In the genomic region with DNA sequence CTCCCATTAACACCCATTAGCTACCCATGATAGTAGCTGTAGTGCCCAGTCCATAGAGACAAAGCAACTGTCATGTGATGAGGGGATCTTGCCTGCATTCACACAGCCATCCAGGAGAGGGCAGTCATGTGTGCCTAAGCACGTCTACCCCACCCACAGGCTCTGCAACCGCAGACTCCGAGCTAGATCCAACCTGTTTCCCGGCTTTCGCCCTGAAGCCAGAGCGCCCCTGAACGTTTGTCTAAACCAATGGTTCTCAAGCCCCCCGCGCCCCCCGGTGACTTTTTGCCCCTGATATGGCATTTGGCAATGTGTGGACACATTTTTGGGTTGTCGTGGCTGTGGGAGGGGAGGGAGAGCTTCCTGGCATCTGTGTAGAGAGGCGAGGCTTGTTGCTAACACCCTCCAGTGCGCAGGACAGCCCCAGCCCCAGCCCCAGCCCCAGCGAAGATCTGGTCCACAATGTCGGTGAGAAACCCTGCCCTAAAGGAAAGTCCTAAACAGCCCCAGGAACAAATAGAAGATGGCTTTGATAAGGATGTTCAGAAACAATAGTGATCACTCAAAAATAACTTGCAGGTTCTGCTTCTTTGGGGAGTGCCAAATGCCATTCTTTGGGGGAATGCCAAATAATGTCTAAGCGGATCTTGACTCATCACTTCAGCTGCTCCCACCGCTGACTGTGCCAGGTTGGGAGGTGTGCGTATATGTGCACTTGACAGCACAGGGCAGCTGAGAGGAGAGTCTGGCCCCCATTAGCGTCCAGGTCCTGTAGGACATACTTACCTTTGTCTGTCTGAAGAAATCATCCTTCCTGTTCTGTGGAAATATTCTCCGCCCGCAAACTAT, we compare ENCODE assay signal across 8 cellular contexts. TPM values are rescaled to one million over a fixed set of nuclear protein-coding genes. Genes with fewer than 3 reads are reported as not detected.
DNase-seq lines count a peak whose midpoint lies in the region; ATAC-seq and TF ChIP-seq lines count a peak whose summit lies in the region.

No MANE protein-coding gene starts in this region.

- peak; percentile 84 for DNase-seq in GM19240 (ENCODE audit: insufficient read length, low spot score)
- DNase-seq in NCI-H510A (lab: John Stamatoyannopoulos, UW) = peak; percentile 60
- peak; percentile 86 for DNase-seq in activated CD4-positive, alpha-beta T cell treated with anti-CD3 and anti-CD28 coated beads, Interleukin-2, amount 10 ng/mL, durations not matched to agents 7 days and 5 days
- DNase-seq in ecto neural progenitor cell (ENCODE audit: low spot score) = peak; percentile 88
- DNase-seq in lower leg skin (ENCODE audit: low spot score in 2 of 2) = peak; percentile 90 to 96
- peak; percentile 81 for DNase-seq in stimulated activated CD4-positive, alpha-beta T cell treated with anti-CD3 and anti-CD28 coated beads, Interleukin-4, amount 100 ng/mL, for 24 hours

- H3K9me3 Mint-ChIP-seq in activated CD4-positive, alpha-beta T cell treated with anti-CD3 and anti-CD28 coated beads, Interleukin-2, amount 10 ng/mL, durations not matched to agents 7 days and 5 days = no peaks in the 10 kb centered on the region

- H3K36me3 ChIP-seq in BLaER1 = no peaks in the 10 kb centered on the region

- TF ChIP-seq POLR2A in lower leg skin (IDR thresholded peaks at IDR 0.05) = no peak

- peak; percentile 98 for ATAC-seq in HG03442 (IDR thresholded peaks at IDR 0.05; ENCODE audit: unreplicated experiment)

- H3K9ac ChIP-seq in BLaER1 = no peak overlapping the region

- no peaks in the 10 kb centered on the region for H3K36me3 Mint-ChIP-seq in activated CD4-positive, alpha-beta T cell treated with anti-CD3 and anti-CD28 coated beads, Interleukin-2, amount 10 ng/mL, durations not matched to agents 7 days and 5 days (ENCODE audit: low read depth)

- H3K9me3 ChIP-seq in BLaER1 = no peaks in the 10 kb centered on the region

- intact Hi-C loops in lower leg skin (cut with DNase I; ENCODE audit: low total_unique reads) = loop anchor here (5.0 to 10.0 kb wide), 2 partner anchors 70 to 188 kb away; partner anchors contain the start of gene CNN3

- no peaks in the 10 kb centered on the region for H4K20me1 ChIP-seq in BLaER1

- POLR2A ChIA-PET in activated CD4-positive, alpha-beta T cell treated with anti-CD3 and anti-CD28 coated beads, Interleukin-2, amount 10 ng/mL, durations not matched to agents 7 days and 5 days (lab: Charles Lee) = no interaction called here

- H3K4me1 Mint-ChIP-seq in activated CD4-positive, alpha-beta T cell treated with anti-CD3 and anti-CD28 coated beads, Interleukin-2, amount 10 ng/mL, durations not matched to agents 7 days and 5 days = no peaks in the 10 kb centered on the region

- TF ChIP-seq CTCF in lower leg skin (IDR thresholded peaks at IDR 0.05) = peak in 1 of 3 donors; percentile 95

- H3K27ac Mint-ChIP-seq in activated CD4-positive, alpha-beta T cell treated with anti-CD3 and anti-CD28 coated beads, Interleukin-2, amount 10 ng/mL, durations not matched to agents 7 days and 5 days = no peak overlapping the region

- 8 to 10% methylated on average over 19 to 20 of the region's 21 CpGs for WGBS in lower leg skin, 2 donors

- H3K4me3 ChIP-seq in BLaER1 (peak overlapping the region; percentile 51), lower leg skin (ENCODE audit: low read depth, poor library complexity, severe bottlenecking) (no peak overlapping the region)

- H3K27me3 Mint-ChIP-seq in activated CD4-positive, alpha-beta T cell treated with anti-CD3 and anti-CD28 coated beads, Interleukin-2, amount 10 ng/mL, durations not matched to agents 7 days and 5 days = peaks cover 6% of the 10 kb centered on the region

- no peaks in the 10 kb centered on the region for H3K27me3 ChIP-seq in BLaER1

- no peak overlapping the region for H3K4me3 Mint-ChIP-seq in activated CD4-positive, alpha-beta T cell treated with anti-CD3 and anti-CD28 coated beads, Interleukin-2, amount 10 ng/mL, durations not matched to agents 7 days and 5 days

- H3K4me1 ChIP-seq in BLaER1 = no peaks in the 10 kb centered on the region

- no peak overlapping the region for H3K27ac ChIP-seq in BLaER1

- peak overlapping the region; percentile 63 for H3K4me2 ChIP-seq in BLaER1

- CTCF ChIA-PET in activated CD4-positive, alpha-beta T cell treated with anti-CD3 and anti-CD28 coated beads, Interleukin-2, amount 10 ng/mL, durations not matched to agents 7 days and 5 days (lab: Charles Lee) = interaction anchor here (0.5 to 3.1 kb wide), 28 partner anchors 8 to 1736 kb away, joined by 3 to 30 read pairs (median 4); partner anchors contain the start of gene RWDD3

RNA-seq across cellular contexts. Expression of gene SLC44A3, which starts 34.5 kb away (rescaled TPM):
- total RNA-seq in activated CD4-positive, alpha-beta T cell treated with anti-CD3 and anti-CD28 coated beads, Interleukin-2, amount 10 ng/mL, durations not matched to agents 7 days and 5 days = under 1 TPM; 0.37 to 0.52 TPM
- total RNA-seq in lower leg skin = 10 to 100 TPM in 1 of 4 donors, 1 to 10 TPM in 3; 5.4 to 10.5 (median 6.1) TPM

Comparison
In these comparisons a context has a peak if more than half of its experiments do, and no peak if none do; other contexts are left out.
1. RNA of gene SLC44A3, which starts 34.5 kb away (total RNA-seq): 5.4 to 10.5 TPM in lower leg skin; 0.37 to 0.52 TPM in activated CD4-positive, alpha-beta T cell treated with anti-CD3 and anti-CD28 coated beads, Interleukin-2, amount 10 ng/mL, durations not matched to agents 7 days and 5 days; every median in the first group is over 4 times any median in the second.
2. Peak in every context shown above with its lines, with median percentiles within 50 percentile points of each other: DNase-seq.